In genomic region chr6:72283571-72283970, GRCh38 we compare ENCODE assay signal across 20 cellular contexts.
A peak's percentile ranks its signal among the peaks of the same experiment; 100 is the strongest.
DNase-seq lines count a peak whose midpoint lies in the region; FAIRE-seq and TF ChIP-seq lines count a peak whose summit lies in the region.
"Had no signal": no experiment of that assay in that cellular context is flagged by ENCODE, and none has a peak within 500 bp of the region (broad histone marks: within the 10 kb centered on the region; RNA-seq: fewer than 3 reads in every experiment).

No MANE protein-coding gene starts in this region.

- H3K27ac ChIP-seq in SJCRH30: peak overlapping the region; percentile 65
- H3K27ac ChIP-seq: C4-2B had no signal

- H3K36me3 ChIP-seq in SJCRH30: no peaks in the 10 kb centered on the region

- H3K4me1 ChIP-seq in SJCRH30: peaks cover 27% of the 10 kb centered on the region

- no peaks in the 10 kb centered on the region for H3K27me3 ChIP-seq in SJCRH30

- peak; percentile 21 for FAIRE-seq in D721Med (lab: Jason Lieb, UNC)
- FAIRE-seq: A204.1, GM12878, GM19239, H1, HepG2 had no signal

- H3K4me3 ChIP-seq in SJCRH30 (no peak overlapping the region), choroid plexus epithelial cell (ENCODE audit: low read depth, low read length) (no peak overlapping the region)
- H3K4me3 ChIP-seq: GM12878 had no signal

- peak; percentile 52 for DNase-seq in NCI-H748 (lab: John Stamatoyannopoulos, UW; ENCODE audit: unreplicated experiment)
- no peak for DNase-seq in NCI-H748 treated with DMSO at 0.1 percent for 48 hours (lab: John Stamatoyannopoulos, UW)
- DNase-seq in D721Med (ENCODE audit: insufficient read length, low spot score): no peak
- no peak for DNase-seq in SJCRH30
- DNase-seq in choroid plexus epithelial cell (ENCODE audit: low read depth): peak; percentile 91
- no peak for DNase-seq in stimulated activated naive CD4-positive, alpha-beta T cell treated with Interleukin-2 at 50 U/mL for 16 hours (lab: John Stamatoyannopoulos, UW)
- no peak for DNase-seq in NAMALWA (ENCODE audit: low spot score)
- DNase-seq: AML-193; CD4-positive, alpha-beta T cell; DMS 273 treated with DMSO at 0.1 percent for 48 hours; DMS53; DND-41; EL; H9 had no signal

- no peaks in the 10 kb centered on the region for H3K9me3 ChIP-seq in SJCRH30 (replicated peaks)

- no peak for TF ChIP-seq CTCF in D721Med (IDR thresholded peaks at IDR 0.05; ENCODE audit: insufficient read depth, missing control alignments)
- no peak for TF ChIP-seq CTCF in choroid plexus epithelial cell (conservative IDR thresholded peaks at IDR 0.05; ENCODE audit: low read depth, low read length)

Comparison
In these comparisons a context has a peak if more than half of its experiments do, and no peak if none do; other contexts are left out.
1. DNase-seq: peak in NCI-H748 (single experiment) and choroid plexus epithelial cell (single experiment); none in NCI-H748 treated with DMSO at 0.1 percent for 48 hours (single experiment), D721Med (single experiment), SJCRH30 (0 of 2), stimulated activated naive CD4-positive, alpha-beta T cell treated with Interleukin-2 at 50 U/mL for 16 hours (single experiment) and NAMALWA (single experiment).